Comparison of ENCODE assay signal across 8 cellular contexts in the genomic region with DNA sequence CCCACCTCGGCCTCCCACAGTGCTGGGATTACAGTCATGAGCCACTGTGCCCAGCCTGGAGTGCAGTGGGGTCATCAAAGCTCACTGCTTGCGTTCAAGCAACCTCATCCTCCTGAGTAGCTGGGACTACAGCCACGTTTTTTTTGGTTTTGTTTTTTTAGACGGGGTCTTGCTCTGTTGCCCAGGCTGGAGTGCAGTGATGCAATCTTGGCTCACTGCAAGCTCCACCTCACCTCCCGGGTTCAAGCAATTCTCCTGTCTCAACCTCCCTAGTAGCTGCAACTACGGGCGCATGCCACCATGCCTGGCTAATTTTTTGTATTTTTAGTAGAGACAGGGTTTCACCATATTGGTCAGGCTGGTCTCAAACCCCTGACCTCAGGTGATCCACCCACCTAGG. TPM values are rescaled to one million over a fixed set of nuclear protein-coding genes. Genes with fewer than 3 reads are reported as not detected.
DNase-seq lines count a peak whose midpoint lies in the region; ATAC-seq, FAIRE-seq and TF ChIP-seq lines count a peak whose summit lies in the region.
"Not testable (repeated sequence)": the region's sequence is repeated elsewhere in the genome, so short reads cannot be mapped to it uniquely, and the experiment has no call there.
"Had no signal": no experiment of that assay in that cellular context is flagged by ENCODE, and none has a peak within 500 bp of the region (broad histone marks: within the 10 kb centered on the region; RNA-seq: fewer than 3 reads in every experiment).

No MANE protein-coding gene starts in this region.

- FAIRE-seq in kidney (lab: Jason Lieb, UNC): not testable (repeated sequence)

- POLR2A ChIA-PET in CD4-positive, alpha-beta T cell (lab: Charles Lee): interaction anchor here (1.1 to 1.2 kb wide), 2 partner anchors 17 to 31 kb away, joined by 3 read pairs; no protein-coding TSS in a partner anchor

- CTCF ChIA-PET in CD4-positive, alpha-beta T cell (lab: Charles Lee): not testable (repeated sequence)
- CTCF ChIA-PET in activated naive CD4-positive, alpha-beta T cell treated with anti-CD3 and anti-CD28 coated beads, Interleukin-2, amount 10 ng/mL, durations not matched to agents 7 days and 5 days (lab: Charles Lee): interaction anchor here (1.9 kb wide), 1 partner anchor 16 kb away, joined by 7 read pairs; no protein-coding TSS in a partner anchor

- not testable (repeated sequence) for H3K27ac ChIP-seq in CD4-positive, alpha-beta T cell (ENCODE audit: low read depth, low read length); kidney (ENCODE audit: low read depth in 2 of 2, low read length in 2 of 2)
- peak overlapping the region; percentile 100 for H3K27ac ChIP-seq in psoas muscle

- H3K9ac ChIP-seq in kidney (ENCODE audit: low read length in 2 of 2): not testable (repeated sequence)

- TF ChIP-seq CTCF in CD4-positive, alpha-beta T cell (IDR thresholded peaks at IDR 0.05); kidney (IDR thresholded peaks at IDR 0.05; ENCODE audit: borderline replicate concordance, extremely low read depth, insufficient read depth); psoas muscle (IDR thresholded peaks at IDR 0.05): not testable (repeated sequence)

- H3K4me1 Mint-ChIP-seq in CD4-positive, alpha-beta T cell (ENCODE audit: low read depth): not testable (repeated sequence)
- peaks cover 12% of the 10 kb centered on the region for H3K4me1 Mint-ChIP-seq in T-helper 17 cell
- H3K4me1 Mint-ChIP-seq in activated naive CD4-positive, alpha-beta T cell treated with anti-CD3 and anti-CD28 coated beads, Interleukin-2, amount 10 ng/mL, durations not matched to agents 7 days and 5 days: peaks cover 11% of the 10 kb centered on the region
- peaks cover 15 to 38% of the 10 kb centered on the region in 2 donors for H3K4me1 Mint-ChIP-seq in stimulated activated naive B cell treated with anti-CD40 and anti-IgM and Interleukin-4, amounts not matched to agents 10 μg/mL and 1 μg/mL and 100 μg/mL, for 72 hours

- ATAC-seq in CD4-positive, alpha-beta T cell (ENCODE audit: poor library complexity); T-helper 17 cell; psoas muscle; stimulated activated naive B cell treated with anti-CD40 and anti-IgM and Interleukin-4, amounts not matched to agents 10 μg/mL and 1 μg/mL and 100 μg/mL, for 72 hours (replicated peaks): not testable (repeated sequence)

- intact Hi-C loops in CD4-positive, alpha-beta T cell (cut with DNase I, micrococcal nuclease); kidney (cut with DNase I); psoas muscle (cut with DNase I): not testable (repeated sequence)

- H3K27ac Mint-ChIP-seq in CD4-positive, alpha-beta T cell: not testable (repeated sequence)
- H3K27ac Mint-ChIP-seq in T-helper 17 cell: peak overlapping the region; percentile 8
- H3K27ac Mint-ChIP-seq in activated naive CD4-positive, alpha-beta T cell treated with anti-CD3 and anti-CD28 coated beads, Interleukin-2, amount 10 ng/mL, durations not matched to agents 7 days and 5 days: peak overlapping the region; percentile 72
- H3K27ac Mint-ChIP-seq in stimulated activated naive B cell treated with anti-CD40 and anti-IgM and Interleukin-4, amounts not matched to agents 10 μg/mL and 1 μg/mL and 100 μg/mL, for 72 hours: peak overlapping the region; percentile 67

- H3K27me3 ChIP-seq in CD4-positive, alpha-beta T cell (ENCODE audit: control insufficient read depth, insufficient read depth, low read length); psoas muscle (ENCODE audit: insufficient read depth in 3 of 3, low read length in 2 of 3): not testable (repeated sequence)

- not testable (repeated sequence) for DNase-seq in CD4-positive, alpha-beta T cell; T-helper 17 cell; activated naive CD4-positive, alpha-beta T cell treated with anti-CD3 and anti-CD28 coated beads, Interleukin-2, amount 10 ng/mL, durations not matched to agents 7 days and 5 days; psoas muscle; stimulated activated naive B cell treated with anti-CD40 and anti-IgM and Interleukin-4, amounts not matched to agents 10 μg/mL and 1 μg/mL and 100 μg/mL, for 72 hours
- DNase-seq in kidney: peak; percentile 39

- not testable (repeated sequence) for H3K9me3 ChIP-seq in CD4-positive, alpha-beta T cell (ENCODE audit: control insufficient read depth, low read length); T-helper 17 cell (ENCODE audit: control insufficient read depth, low read length, poor library complexity, severe bottlenecking); kidney (ENCODE audit: control insufficient read depth in 1 of 2, low read length in 2 of 2); psoas muscle

- WGBS in psoas muscle, 3 donors: 78 to 87% (median 80%) methylated on average over 7 of the region's 7 CpGs

- H3K9me3 Mint-ChIP-seq in CD4-positive, alpha-beta T cell; activated naive CD4-positive, alpha-beta T cell treated with anti-CD3 and anti-CD28 coated beads, Interleukin-2, amount 10 ng/mL, durations not matched to agents 7 days and 5 days; stimulated activated naive B cell treated with anti-CD40 and anti-IgM and Interleukin-4, amounts not matched to agents 10 μg/mL and 1 μg/mL and 100 μg/mL, for 72 hours: not testable (repeated sequence)

- not testable (repeated sequence) for H3K27me3 Mint-ChIP-seq in CD4-positive, alpha-beta T cell; T-helper 17 cell; activated naive CD4-positive, alpha-beta T cell treated with anti-CD3 and anti-CD28 coated beads, Interleukin-2, amount 10 ng/mL, durations not matched to agents 7 days and 5 days; stimulated activated naive B cell treated with anti-CD40 and anti-IgM and Interleukin-4, amounts not matched to agents 10 μg/mL and 1 μg/mL and 100 μg/mL, for 72 hours

- peaks cover 56 to 62% of the 10 kb centered on the region in 2 donors for H3K36me3 ChIP-seq in kidney (ENCODE audit: control insufficient read depth in 1 of 2, insufficient read depth in 2 of 2, low read length in 2 of 2)
- H3K36me3 ChIP-seq in psoas muscle (ENCODE audit: insufficient read depth in 1 of 2, low read depth in 1 of 2): peaks cover 23 to 77% of the 10 kb centered on the region in 2 donors

- not testable (repeated sequence) for H3K4me3 ChIP-seq in kidney (ENCODE audit: low read length in 2 of 2); psoas muscle

- H3K4me1 ChIP-seq in kidney (ENCODE audit: control insufficient read depth in 1 of 2, insufficient read depth in 1 of 2, low read depth in 1 of 2, low read length in 2 of 2): peaks cover 23% of the 10 kb centered on the region in 2 donors
- H3K4me1 ChIP-seq in psoas muscle: peaks cover 19% of the 10 kb centered on the region

- H3K4me3 Mint-ChIP-seq in CD4-positive, alpha-beta T cell: peak overlapping the region; percentile 34
- peak overlapping the region; percentile 66 for H3K4me3 Mint-ChIP-seq in T-helper 17 cell
- not testable (repeated sequence) for H3K4me3 Mint-ChIP-seq in activated naive CD4-positive, alpha-beta T cell treated with anti-CD3 and anti-CD28 coated beads, Interleukin-2, amount 10 ng/mL, durations not matched to agents 7 days and 5 days
- peak overlapping the region; percentile 8 to 13 for H3K4me3 Mint-ChIP-seq in stimulated activated naive B cell treated with anti-CD40 and anti-IgM and Interleukin-4, amounts not matched to agents 10 μg/mL and 1 μg/mL and 100 μg/mL, for 72 hours

- H3K36me3 Mint-ChIP-seq in CD4-positive, alpha-beta T cell (ENCODE audit: low read depth): peaks cover 66% of the 10 kb centered on the region
- peaks cover 11% of the 10 kb centered on the region for H3K36me3 Mint-ChIP-seq in T-helper 17 cell (ENCODE audit: low read depth)
- peaks cover 50% of the 10 kb centered on the region for H3K36me3 Mint-ChIP-seq in activated naive CD4-positive, alpha-beta T cell treated with anti-CD3 and anti-CD28 coated beads, Interleukin-2, amount 10 ng/mL, durations not matched to agents 7 days and 5 days
- peaks cover 54 to 58% of the 10 kb centered on the region in 2 donors for H3K36me3 Mint-ChIP-seq in stimulated activated naive B cell treated with anti-CD40 and anti-IgM and Interleukin-4, amounts not matched to agents 10 μg/mL and 1 μg/mL and 100 μg/mL, for 72 hours

RNA-seq across cellular contexts. Expression of gene RILP, which starts 3.1 kb away (rescaled TPM):
- 1 to 10 TPM; 1.3 to 1.5 TPM for total RNA-seq in CD4-positive, alpha-beta T cell
- total RNA-seq in T-helper 17 cell (1 to 10 TPM; 2.3 to 3.0 TPM), kidney (17.1 TPM), psoas muscle (10 to 100 TPM; 23.3 to 44.5 (median 29.8) TPM)
- polyA plus RNA-seq in kidney (ENCODE audit: insufficient read depth, low read depth, low replicate concordance) (26.6 TPM), psoas muscle (10 to 100 TPM; 26.8 to 49.9 (median 39.1) TPM)

RNA-seq across cellular contexts. Expression of gene SCARF1, which starts 7.3 kb away (rescaled TPM):
- total RNA-seq in CD4-positive, alpha-beta T cell: under 1 TPM; 0.41 to 0.45 TPM
- total RNA-seq in T-helper 17 cell: 1 to 10 TPM; 1.6 to 2.3 TPM
- 20.1 TPM for total RNA-seq in kidney
- polyA plus RNA-seq in kidney (ENCODE audit: insufficient read depth, low read depth, low replicate concordance): 7.0 TPM
- 1 to 10 TPM; 5.2 to 8.9 (median 6.4) TPM for total RNA-seq in psoas muscle
- polyA plus RNA-seq in psoas muscle: 1 to 10 TPM; 2.0 to 4.9 (median 4.1) TPM
- total RNA-seq: A673 had no signal

RNA-seq across cellular contexts. Expression of gene SLC43A2, which starts 24.2 kb away (rescaled TPM):
- 10 to 100 TPM in 1 of 2 experiments, 1 to 10 TPM in 1; 9.0 to 10.2 TPM for total RNA-seq in CD4-positive, alpha-beta T cell
- total RNA-seq in T-helper 17 cell (1 to 10 TPM; 5.1 to 7.4 TPM), kidney (48.9 TPM), psoas muscle (10 to 100 TPM; 10.1 to 70.5 (median 30.0) TPM)
- polyA plus RNA-seq in kidney (ENCODE audit: insufficient read depth, low read depth, low replicate concordance) (60.4 TPM), psoas muscle (10 to 100 TPM in 2 of 3 donors, 1 to 10 TPM in 1; 9.5 to 21.7 (median 19.0) TPM)

RNA-seq across cellular contexts. Expression of gene PRPF8, which starts 31.9 kb away (rescaled TPM):
- total RNA-seq in CD4-positive, alpha-beta T cell: 100 to 1,000 TPM; 550 to 572 TPM
- total RNA-seq in T-helper 17 cell: 100 to 1,000 TPM; 451 to 472 TPM
- total RNA-seq in kidney: 236 TPM
- polyA plus RNA-seq in kidney (ENCODE audit: insufficient read depth, low read depth, low replicate concordance): 181 TPM
- 100 to 1,000 TPM; 218 to 305 (median 223) TPM for total RNA-seq in psoas muscle
- 100 to 1,000 TPM in 1 of 3 donors, 10 to 100 TPM in 2; 84.8 to 138 (median 90.2) TPM for polyA plus RNA-seq in psoas muscle

RNA-seq across cellular contexts. Expression of gene TLCD2, which starts 57.4 kb away (rescaled TPM):
- under 1 TPM; 0.19 to 0.34 TPM for total RNA-seq in CD4-positive, alpha-beta T cell
- 1 to 10 TPM in 1 of 2 donors, under 1 TPM in 1; 0.26 to 1.4 TPM for total RNA-seq in T-helper 17 cell
- total RNA-seq in kidney: 6.2 TPM
- 1.3 TPM for polyA plus RNA-seq in kidney (ENCODE audit: insufficient read depth, low read depth, low replicate concordance)
- 1 to 10 TPM; 1.6 to 2.9 (median 1.9) TPM for total RNA-seq in psoas muscle
- polyA plus RNA-seq in psoas muscle: 1 to 10 TPM; 1.1 to 1.4 (median 1.1) TPM
- polyA plus RNA-seq: CD14-positive monocyte had no signal
